ENCODE assay signal across 9 cellular contexts in genomic region chr13:48320906-48321510, GRCh38. TPM values are rescaled to one million over a fixed set of nuclear protein-coding genes. Genes with fewer than 3 reads are reported as not detected.
DNase-seq lines count a peak whose midpoint lies in the region; ATAC-seq and TF ChIP-seq lines count a peak whose summit lies in the region.
"Had no signal": no experiment of that assay in that cellular context is flagged by ENCODE, and none has a peak within 500 bp of the region (broad histone marks: within the 10 kb centered on the region; RNA-seq: fewer than 3 reads in every experiment).

No MANE protein-coding gene starts in this region.

- intact Hi-C loops in CD4-positive, alpha-beta memory T cell (cut with micrococcal nuclease), result no loop called here
- intact Hi-C loops in esophagus squamous epithelium (cut with DNase I), result no loop called here

- CTCF ChIA-PET in CD4-positive, alpha-beta memory T cell (lab: Charles Lee; ENCODE audit: partially characterized antibody), result interaction anchor here (0.7 kb wide), 1 partner anchor 194 kb away, joined by 3 read pairs; no protein-coding TSS in a partner anchor
- CTCF ChIA-PET in activated CD4-positive, alpha-beta memory T cell treated with anti-CD3 and anti-CD28 coated beads, Interleukin-2, amount 10 ng/mL, durations not matched to agents 7 days and 5 days (lab: Charles Lee), result interaction anchor here (1.0 kb wide), 1 partner anchor 11 kb away, joined by 3 read pairs; no protein-coding TSS in a partner anchor

- H3K27ac ChIP-seq in CD4-positive, alpha-beta memory T cell (ENCODE audit: low read depth, low read length), result no peak overlapping the region
- H3K27ac ChIP-seq in esophagus squamous epithelium (peak overlapping the region in 2 of 4 donors; percentile 30 to 60), rectal smooth muscle tissue (ENCODE audit: low read depth, low read length) (no peak overlapping the region), WERI-Rb-1 (no peak overlapping the region)

- no peak for ATAC-seq in HG02571 (IDR thresholded peaks at IDR 0.05; ENCODE audit: unreplicated experiment)
- no peak for ATAC-seq in GM18517 (IDR thresholded peaks at IDR 0.05; ENCODE audit: unreplicated experiment)

- H3K36me3 ChIP-seq in CD4-positive, alpha-beta memory T cell (ENCODE audit: insufficient read depth, low read length), result no peaks in the 10 kb centered on the region
- peaks cover 3 to 49% (median 5%) of the 10 kb centered on the region in 3 donors for H3K36me3 ChIP-seq in esophagus squamous epithelium
- H3K36me3 ChIP-seq in rectal smooth muscle tissue (ENCODE audit: control insufficient read depth, insufficient read depth, low read length), result no peaks in the 10 kb centered on the region
- H3K36me3 ChIP-seq in WERI-Rb-1, result no peaks in the 10 kb centered on the region

- no peak for DNase-seq in CD4-positive, alpha-beta memory T cell
- no peak for DNase-seq in activated CD4-positive, alpha-beta memory T cell treated with anti-CD3 and anti-CD28 coated beads, Interleukin-2, amount 10 ng/mL, durations not matched to agents 7 days and 5 days
- DNase-seq in esophagus squamous epithelium (lab: John Stamatoyannopoulos, UW) (no peak), NCI-H1105 (lab: John Stamatoyannopoulos, UW) (no peak), WERI-Rb-1 (no peak)
- DNase-seq: NCI-H82 had no signal

- H3K4me1 Mint-ChIP-seq in CD4-positive, alpha-beta memory T cell, result peaks cover 10 to 23% (median 18%) of the 10 kb centered on the region in 4 donors
- peaks cover 37% of the 10 kb centered on the region for H3K4me1 Mint-ChIP-seq in activated CD4-positive, alpha-beta memory T cell treated with anti-CD3 and anti-CD28 coated beads, Interleukin-2, amount 10 ng/mL, durations not matched to agents 7 days and 5 days

- H3K27ac Mint-ChIP-seq in CD4-positive, alpha-beta memory T cell, result peak overlapping the region in 5 of 7 donors; percentile 10 to 85 (median 70)
- no peak overlapping the region for H3K27ac Mint-ChIP-seq in activated CD4-positive, alpha-beta memory T cell treated with anti-CD3 and anti-CD28 coated beads, Interleukin-2, amount 10 ng/mL, durations not matched to agents 7 days and 5 days

- H3K9ac ChIP-seq in rectal smooth muscle tissue (ENCODE audit: low read length), result no peak overlapping the region

- H3K27me3 Mint-ChIP-seq in CD4-positive, alpha-beta memory T cell, result no peaks in the 10 kb centered on the region
- H3K27me3 Mint-ChIP-seq in activated CD4-positive, alpha-beta memory T cell treated with anti-CD3 and anti-CD28 coated beads, Interleukin-2, amount 10 ng/mL, durations not matched to agents 7 days and 5 days, result peaks cover 3% of the 10 kb centered on the region

- no peaks in the 10 kb centered on the region for H3K4me1 ChIP-seq in CD4-positive, alpha-beta memory T cell (ENCODE audit: insufficient read depth, low read length)
- H3K4me1 ChIP-seq in esophagus squamous epithelium (peaks cover 0 to 7% (median 3%) of the 10 kb centered on the region in 3 donors), rectal smooth muscle tissue (ENCODE audit: control insufficient read depth, insufficient read depth, low read length) (no peaks in the 10 kb centered on the region)

- WGBS in esophagus squamous epithelium, 2 donors, result 65 to 68% methylated on average over 33 to 35 of the region's 35 CpGs

- POLR2A ChIA-PET in CD4-positive, alpha-beta memory T cell (lab: Charles Lee; ENCODE audit: partially characterized antibody), result interaction anchor here (0.6 to 1.3 kb wide), 4 partner anchors 241 to 874 kb away, joined by 3 read pairs; no protein-coding TSS in a partner anchor
- POLR2A ChIA-PET in activated CD4-positive, alpha-beta memory T cell treated with anti-CD3 and anti-CD28 coated beads, Interleukin-2, amount 10 ng/mL, durations not matched to agents 7 days and 5 days (lab: Charles Lee), result interaction anchor here (1.2 to 3.5 kb wide), 3 partner anchors 10 to 92 kb away, joined by 3 to 20 read pairs (median 3); partner anchors contain the start of genes LPAR6 and RB1

- H3K27me3 ChIP-seq in CD4-positive, alpha-beta memory T cell (ENCODE audit: insufficient read depth, low read length), result no peaks in the 10 kb centered on the region
- H3K27me3 ChIP-seq in esophagus squamous epithelium, result no peaks in the 10 kb centered on the region
- no peaks in the 10 kb centered on the region for H3K27me3 ChIP-seq in rectal smooth muscle tissue (ENCODE audit: control insufficient read depth, insufficient read depth, low read length)
- no peaks in the 10 kb centered on the region for H3K27me3 ChIP-seq in WERI-Rb-1 (ENCODE audit: insufficient read depth, low read depth, severe bottlenecking)

- no peaks in the 10 kb centered on the region for H3K9me3 ChIP-seq in CD4-positive, alpha-beta memory T cell (ENCODE audit: control insufficient read depth in 1 of 2, low read length in 2 of 2)
- H3K9me3 ChIP-seq in esophagus squamous epithelium, result peaks cover 0 to 38% (median 3%) of the 10 kb centered on the region in 3 donors
- no peaks in the 10 kb centered on the region for H3K9me3 ChIP-seq in WERI-Rb-1 (ENCODE audit: severe bottlenecking)

- no peak for TF ChIP-seq POLR2A in esophagus squamous epithelium (IDR thresholded peaks at IDR 0.05)

- peak overlapping the region in 1 of 2 donors; percentile 25 for H3K4me3 ChIP-seq in CD4-positive, alpha-beta memory T cell (ENCODE audit: low read length in 2 of 2)
- H3K4me3 ChIP-seq in esophagus squamous epithelium (peak overlapping the region; percentile 5 to 42 (median 34)), rectal smooth muscle tissue (ENCODE audit: low read length) (peak overlapping the region; percentile 22), WERI-Rb-1 (ENCODE audit: low read depth, low read length) (no peak overlapping the region)

- TF ChIP-seq CTCF in esophagus squamous epithelium (IDR thresholded peaks at IDR 0.05) (no peak), WERI-Rb-1 (IDR thresholded peaks at IDR 0.05; ENCODE audit: low read depth, low read length) (no peak)

- peaks cover 22 to 29% of the 10 kb centered on the region in 2 donors for H3K36me3 Mint-ChIP-seq in CD4-positive, alpha-beta memory T cell
- H3K36me3 Mint-ChIP-seq in activated CD4-positive, alpha-beta memory T cell treated with anti-CD3 and anti-CD28 coated beads, Interleukin-2, amount 10 ng/mL, durations not matched to agents 7 days and 5 days (ENCODE audit: low read depth), result peaks cover 83% of the 10 kb centered on the region

- H3K4me3 Mint-ChIP-seq in CD4-positive, alpha-beta memory T cell, result peak overlapping the region; percentile 83 to 93 (median 89)
- H3K4me3 Mint-ChIP-seq in activated CD4-positive, alpha-beta memory T cell treated with anti-CD3 and anti-CD28 coated beads, Interleukin-2, amount 10 ng/mL, durations not matched to agents 7 days and 5 days, result peak overlapping the region; percentile 65

- H3K9me3 Mint-ChIP-seq in CD4-positive, alpha-beta memory T cell, result peaks cover 0 to 14% (median 11%) of the 10 kb centered on the region in 8 donors
- peaks cover 17% of the 10 kb centered on the region for H3K9me3 Mint-ChIP-seq in activated CD4-positive, alpha-beta memory T cell treated with anti-CD3 and anti-CD28 coated beads, Interleukin-2, amount 10 ng/mL, durations not matched to agents 7 days and 5 days

RNA-seq across cellular contexts. Expression of gene RB1, which starts 17.5 kb away (rescaled TPM):
- 10 to 100 TPM; 20.0 to 26.0 TPM for total RNA-seq in CD4-positive, alpha-beta memory T cell
- 10 to 100 TPM; 14.9 to 20.2 TPM for polyA plus RNA-seq in CD4-positive, alpha-beta memory T cell
- 10 to 100 TPM; 40.2 to 41.3 TPM for total RNA-seq in activated CD4-positive, alpha-beta memory T cell treated with anti-CD3 and anti-CD28 coated beads, Interleukin-2, amount 10 ng/mL, durations not matched to agents 7 days and 5 days
- 10 to 100 TPM; 23.0 to 62.6 (median 42.4) TPM for total RNA-seq in esophagus squamous epithelium
